In genomic region chr5:125026900-125027731, GRCh38 we compare ENCODE assay signal across 12 cellular contexts.
DNase-seq lines count a peak whose midpoint lies in the region; ATAC-seq and TF ChIP-seq lines count a peak whose summit lies in the region.
"Had no signal": no experiment of that assay in that cellular context is flagged by ENCODE, and none has a peak within 500 bp of the region (broad histone marks: within the 10 kb centered on the region; RNA-seq: fewer than 3 reads in every experiment).

No MANE protein-coding gene starts in this region.

- H3K27me3 ChIP-seq in PC-9 (ENCODE audit: insufficient read depth, low read depth), result no peaks in the 10 kb centered on the region
- no peaks in the 10 kb centered on the region for H3K27me3 ChIP-seq in uterus

- no peak overlapping the region for H2AFZ ChIP-seq in PC-9

- CTCF ChIA-PET in PC-9 (lab: Charles Lee), result no interaction called here

- peak; percentile 76 for DNase-seq in LoVo (ENCODE audit: low spot score)
- DNase-seq in PC-9, result peak in 1 of 2 experiments; percentile 97
- DNase-seq in fibroblast of peridontal ligament (ENCODE audit: extremely low read depth), result peak; percentile 59
- DNase-seq in retinal pigment epithelial cell (ENCODE audit: low read depth), result peak; percentile 83
- DNase-seq in stimulated activated CD4-positive, alpha-beta T cell treated with anti-CD3 and anti-CD28 coated beads, Interleukin-12 subunit alpha, Interleukin-12 subunit beta, amount 100 ng/mL, for 4 hours, result no peak
- no peak for DNase-seq in uterus
- DNase-seq: activated CD4-positive, alpha-beta memory T cell treated with anti-CD3 and anti-CD28 coated beads for 36 hours; NCI-H146; T1000 had no signal

- H3K9me2 ChIP-seq in PC-9 (ENCODE audit: insufficient read depth), result no peaks in the 10 kb centered on the region

- H3F3A ChIP-seq in PC-9 (ENCODE audit: insufficient read depth, low read depth), result peaks cover 15% of the 10 kb centered on the region

- POLR2A ChIA-PET in PC-9 (lab: Charles Lee; ENCODE audit: unreplicated experiment), result no interaction called here

- intact Hi-C loops in PC-9 (cut with micrococcal nuclease; ENCODE audit: unreplicated experiment) (no loop called here), uterus (cut with DNase I; ENCODE audit: low total_unique reads) (no loop called here)

- H3K79me2 ChIP-seq in PC-9 (ENCODE audit: low read depth), result no peaks in the 10 kb centered on the region

- ATAC-seq in HG02973 (IDR thresholded peaks at IDR 0.05; ENCODE audit: unreplicated experiment), result no peak
- ATAC-seq in HG02588 (IDR thresholded peaks at IDR 0.05; ENCODE audit: unreplicated experiment), result no peak
- ATAC-seq: Panc1 had no signal

- no TSS peak for BruUV-seq in PC-9 (replicated peaks; lab: Mats Ljungman, UMichigan)

- H3K9me3 ChIP-seq in PC-9 (ENCODE audit: insufficient read depth, low read depth) (no peaks in the 10 kb centered on the region; the same call in 1 of the 2 replicates), uterus (no peaks in the 10 kb centered on the region)

- no peaks in the 10 kb centered on the region for H4K20me1 ChIP-seq in PC-9 (ENCODE audit: insufficient read depth)

- H3K36me3 ChIP-seq in PC-9 (ENCODE audit: low read depth) (no peaks in the 10 kb centered on the region), uterus (no peaks in the 10 kb centered on the region)

- H3K27ac ChIP-seq in PC-9 (peak overlapping the region; percentile 77), uterus (no peak overlapping the region)

- TF ChIP-seq CTCF in PC-9 (conservative IDR thresholded peaks at IDR 0.05) (no peak), retinal pigment epithelial cell (conservative IDR thresholded peaks at IDR 0.05; ENCODE audit: low read depth, low read length) (no peak), uterus (IDR thresholded peaks at IDR 0.05) (no peak)

- H3K4me1 ChIP-seq in PC-9 (replicated peaks; ENCODE audit: insufficient read depth), result peaks cover 21% of the 10 kb centered on the region
- H3K4me1 ChIP-seq in uterus, result no peaks in the 10 kb centered on the region

- H3K4me2 ChIP-seq in PC-9, result peak overlapping the region; percentile 52

- H3K4me3 ChIP-seq in PC-9, result no peak overlapping the region
- H3K4me3 ChIP-seq in retinal pigment epithelial cell (ENCODE audit: low read length), result no peak overlapping the region
- no peak overlapping the region for H3K4me3 ChIP-seq in uterus

- TF ChIP-seq POLR2A in uterus (IDR thresholded peaks at IDR 0.05), result no peak

Comparison
In these comparisons a context has a peak if more than half of its experiments do, and no peak if none do; other contexts are left out.
1. DNase-seq: peak in LoVo (single experiment), fibroblast of peridontal ligament (single experiment) and retinal pigment epithelial cell (single experiment); none in stimulated activated CD4-positive, alpha-beta T cell treated with anti-CD3 and anti-CD28 coated beads, Interleukin-12 subunit alpha, Interleukin-12 subunit beta, amount 100 ng/mL, for 4 hours (single experiment) and uterus (0 of 2).